14 cellular contexts compared by ENCODE assay signal in genomic region chr4:1981251-1982055, GRCh38. TPM values are rescaled to one million over a fixed set of nuclear protein-coding genes. Genes with fewer than 3 reads are reported as not detected.
DNase-seq lines count a peak whose midpoint lies in the region; ATAC-seq and TF ChIP-seq lines count a peak whose summit lies in the region.
"Had no signal": no experiment of that assay in that cellular context is flagged by ENCODE, and none has a peak within 500 bp of the region (broad histone marks: within the 10 kb centered on the region; RNA-seq: fewer than 3 reads in every experiment).

No MANE protein-coding gene starts in this region.

- RAD21 ChIA-PET in HCT116 (lab: Charles Lee; ENCODE audit: low non-redundant PET in 1 of 2, low total read pairs in 2 of 2, uncharacterized antibody in 2 of 2, unreplicated experiment in 2 of 2), result no interaction called here

- DNase-seq in NCI-H526 (lab: John Stamatoyannopoulos, UW), result peak; percentile 30 to 59
- DNase-seq in NCI-H526 treated with DMSO at 0.1 percent for 48 hours (lab: John Stamatoyannopoulos, UW), result no peak
- DNase-seq in HCT116 (ENCODE audit: low read depth, low spot score), result peak; percentile 12
- peak; percentile 42 for DNase-seq in astrocyte of the hippocampus (ENCODE audit: low read depth, low spot score)
- DNase-seq in mesothelial cell of epicardium (ENCODE audit: low spot score in 2 of 2, unreplicated experiment in 2 of 2), result no peak
- DNase-seq in SKM-1 treated with dmso at 0.1 percent for 144 hours (lab: John Stamatoyannopoulos, UW; ENCODE audit: unreplicated experiment), result no peak
- no peak for DNase-seq in DMS114 treated with DMSO at 0.1 percent for 48 hours (lab: John Stamatoyannopoulos, UW; ENCODE audit: unreplicated experiment)
- DNase-seq: AML-193; kidney glomerular epithelial cell; NCI-H2029 treated with DMSO at 0.1 percent for 48 hours; stimulated activated naive CD4-positive, alpha-beta T cell had no signal

- CTCF ChIA-PET in HCT116 (lab: Charles Lee), result no interaction called here

- peak overlapping the region; percentile 54 for H3K27ac Mint-ChIP-seq in mesothelial cell of epicardium
- H3K27ac Mint-ChIP-seq: dendritic cell treated with granulocyte-macrophage colony-stimulating factor and Interleukin-4, amounts not matched to agents 40 ng/mL and 50 ng/mL, for 4 days had no signal

- TF ChIP-seq POLR2A in HCT116 (IDR thresholded peaks at IDR 0.05; ENCODE audit: borderline replicate concordance, extremely low read depth, insufficient read depth, insufficient read length), result no peak

- H3K4me1 ChIP-seq in HCT116 (ENCODE audit: control insufficient read depth in 1 of 2, insufficient read depth in 2 of 2, low read length in 2 of 2), result peaks cover 4 to 19% of the 10 kb centered on the region in 2 experiments; a peak in 2 of 4 replicates

- no peak overlapping the region for H2AFZ ChIP-seq in HCT116 (ENCODE audit: low read depth, low read length, poor library complexity, severe bottlenecking)

- no peaks in the 10 kb centered on the region for H3K27me3 ChIP-seq in HCT116 (ENCODE audit: insufficient read depth, low read length)
- H3K27me3 ChIP-seq: right atrium auricular region had no signal

- no peaks in the 10 kb centered on the region for H3K27me3 Mint-ChIP-seq in mesothelial cell of epicardium (ENCODE audit: low read depth)
- H3K27me3 Mint-ChIP-seq: dendritic cell treated with granulocyte-macrophage colony-stimulating factor and Interleukin-4, amounts not matched to agents 40 ng/mL and 50 ng/mL, for 4 days had no signal

- H4K20me1 ChIP-seq in HCT116 (ENCODE audit: insufficient read depth), result peaks cover 8% of the 10 kb centered on the region; the same call in 1 of the 2 replicates

- no peak overlapping the region for H3K9ac ChIP-seq in HCT116 (ENCODE audit: low read length)

- TF ChIP-seq CTCF in HCT116 (IDR thresholded peaks at IDR 0.05 in 2 of 3, conservative IDR thresholded peaks at IDR 0.05 in 1 of 3; ENCODE audit: borderline replicate concordance in 1 of 3, insufficient read depth in 1 of 3, low read depth in 2 of 3, low read length in 2 of 3) (no peak), mesothelial cell of epicardium (IDR thresholded peaks at IDR 0.05; ENCODE audit: unreplicated experiment) (no peak)

- POLR2A ChIA-PET in HCT116 (lab: Charles Lee), result no interaction called here

- H3K36me3 Mint-ChIP-seq in mesothelial cell of epicardium, result peaks cover 32% of the 10 kb centered on the region

- BruUV-seq in HCT116 (replicated peaks; lab: Mats Ljungman, UMichigan), result no TSS peak

- no peaks in the 10 kb centered on the region for H3K9me3 Mint-ChIP-seq in mesothelial cell of epicardium
- H3K9me3 Mint-ChIP-seq: dendritic cell treated with granulocyte-macrophage colony-stimulating factor and Interleukin-4, amounts not matched to agents 40 ng/mL and 50 ng/mL, for 4 days had no signal

- peaks cover 38 to 61% of the 10 kb centered on the region in 2 experiments; a peak in 3 of 4 replicates for H3K36me3 ChIP-seq in HCT116 (ENCODE audit: control insufficient read depth in 1 of 2, insufficient read depth in 2 of 2, low read length in 2 of 2)

- no peak overlapping the region for H3K4me2 ChIP-seq in HCT116 (ENCODE audit: low read length)

- no peak overlapping the region for H3K4me3 ChIP-seq in HCT116 (replicated peaks in 1 of 2; ENCODE audit: low read depth in 1 of 2, low read length in 2 of 2)
- H3K4me3 ChIP-seq: right atrium auricular region had no signal

- intact Hi-C loops in HCT116 (cut with micrococcal nuclease), result no loop called here

- H3K79me2 ChIP-seq in HCT116 (ENCODE audit: insufficient read depth, low read length), result peaks cover 24% of the 10 kb centered on the region

- H3K4me1 Mint-ChIP-seq in mesothelial cell of epicardium, result no peaks in the 10 kb centered on the region

- peak; percentile 73 for ATAC-seq in HCT116
- no peak for ATAC-seq in HG03571 (IDR thresholded peaks at IDR 0.05; ENCODE audit: unreplicated experiment)

- H3K9me3 ChIP-seq in HCT116 (ENCODE audit: control insufficient read depth in 1 of 2, insufficient read depth in 1 of 2, low read depth in 1 of 2, low read length in 2 of 2), result no peaks in the 10 kb centered on the region
- H3K9me3 ChIP-seq: right atrium auricular region had no signal

- no peaks in the 10 kb centered on the region for H3K9me2 ChIP-seq in HCT116 (ENCODE audit: insufficient read depth)

- H3K27ac ChIP-seq in HCT116 (ENCODE audit: low read depth, low read length), result peak overlapping the region; percentile 36

- no peak overlapping the region for H3K4me3 Mint-ChIP-seq in mesothelial cell of epicardium
- H3K4me3 Mint-ChIP-seq: dendritic cell treated with granulocyte-macrophage colony-stimulating factor and Interleukin-4, amounts not matched to agents 40 ng/mL and 50 ng/mL, for 4 days had no signal

- no peak for TF ChIP-seq RAD21 in HCT116 (IDR thresholded peaks at IDR 0.05; ENCODE audit: low read depth)

TF ChIP-seq in HCT116, 20 proteins besides CTCF, POLR2A, EP300 and RAD21:
- TF ChIP-seq ZBTB33 (IDR thresholded peaks at IDR 0.05; ENCODE audit: extremely low read depth, insufficient replicate concordance, low read length), result no peak
- no peak for TF ChIP-seq FOSL1 (IDR thresholded peaks at IDR 0.05; ENCODE audit: low read depth)
- no peak for TF ChIP-seq CBX3 (IDR thresholded peaks at IDR 0.05; ENCODE audit: low read depth)
- no peak for TF ChIP-seq ELF1 (IDR thresholded peaks at IDR 0.05; ENCODE audit: borderline replicate concordance, low read depth)
- TF ChIP-seq, protein P1, sequence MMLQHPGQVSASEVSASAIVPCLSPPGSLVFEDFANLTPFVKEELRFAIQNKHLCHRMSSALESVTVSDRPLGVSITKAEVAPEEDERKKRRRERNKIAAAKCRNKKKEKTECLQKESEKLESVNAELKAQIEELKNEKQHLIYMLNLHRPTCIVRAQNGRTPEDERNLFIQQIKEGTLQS (IDR thresholded peaks at IDR 0.05), result no peak
- TF ChIP-seq, protein P2, sequence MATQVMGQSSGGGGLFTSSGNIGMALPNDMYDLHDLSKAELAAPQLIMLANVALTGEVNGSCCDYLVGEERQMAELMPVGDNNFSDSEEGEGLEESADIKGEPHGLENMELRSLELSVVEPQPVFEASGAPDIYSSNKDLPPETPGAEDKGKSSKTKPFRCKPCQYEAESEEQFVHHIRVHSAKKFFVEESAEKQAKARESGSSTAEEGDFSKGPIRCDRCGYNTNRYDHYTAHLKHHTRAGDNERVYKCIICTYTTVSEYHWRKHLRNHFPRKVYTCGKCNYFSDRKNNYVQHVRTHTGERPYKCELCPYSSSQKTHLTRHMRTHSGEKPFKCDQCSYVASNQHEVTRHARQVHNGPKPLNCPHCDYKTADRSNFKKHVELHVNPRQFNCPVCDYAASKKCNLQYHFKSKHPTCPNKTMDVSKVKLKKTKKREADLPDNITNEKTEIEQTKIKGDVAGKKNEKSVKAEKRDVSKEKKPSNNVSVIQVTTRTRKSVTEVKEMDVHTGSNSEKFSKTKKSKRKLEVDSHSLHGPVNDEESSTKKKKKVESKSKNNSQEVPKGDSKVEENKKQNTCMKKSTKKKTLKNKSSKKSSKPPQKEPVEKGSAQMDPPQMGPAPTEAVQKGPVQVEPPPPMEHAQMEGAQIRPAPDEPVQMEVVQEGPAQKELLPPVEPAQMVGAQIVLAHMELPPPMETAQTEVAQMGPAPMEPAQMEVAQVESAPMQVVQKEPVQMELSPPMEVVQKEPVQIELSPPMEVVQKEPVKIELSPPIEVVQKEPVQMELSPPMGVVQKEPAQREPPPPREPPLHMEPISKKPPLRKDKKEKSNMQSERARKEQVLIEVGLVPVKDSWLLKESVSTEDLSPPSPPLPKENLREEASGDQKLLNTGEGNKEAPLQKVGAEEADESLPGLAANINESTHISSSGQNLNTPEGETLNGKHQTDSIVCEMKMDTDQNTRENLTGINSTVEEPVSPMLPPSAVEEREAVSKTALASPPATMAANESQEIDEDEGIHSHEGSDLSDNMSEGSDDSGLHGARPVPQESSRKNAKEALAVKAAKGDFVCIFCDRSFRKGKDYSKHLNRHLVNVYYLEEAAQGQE (IDR thresholded peaks at IDR 0.05; ENCODE audit: low read depth), result no peak
- TF ChIP-seq EZH2 (IDR thresholded peaks at IDR 0.05), result no peak
- TF ChIP-seq TCF7L2 (IDR thresholded peaks at IDR 0.05; ENCODE audit: borderline replicate concordance, extremely low read depth, insufficient read depth, insufficient read length), result no peak
- TF ChIP-seq CEBPB (IDR thresholded peaks at IDR 0.05; ENCODE audit: low read depth), result no peak
- TF ChIP-seq, protein P3, sequence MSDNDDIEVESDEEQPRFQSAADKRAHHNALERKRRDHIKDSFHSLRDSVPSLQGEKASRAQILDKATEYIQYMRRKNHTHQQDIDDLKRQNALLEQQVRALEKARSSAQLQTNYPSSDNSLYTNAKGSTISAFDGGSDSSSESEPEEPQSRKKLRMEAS (IDR thresholded peaks at IDR 0.05), result no peak
- TF ChIP-seq ZNF274 (IDR thresholded peaks at IDR 0.05; ENCODE audit: low read depth, low read length), result no peak
- no peak for TF ChIP-seq SP1 (IDR thresholded peaks at IDR 0.05; ENCODE audit: low read depth)
- no peak for TF ChIP-seq YY1 (IDR thresholded peaks at IDR 0.05; ENCODE audit: extremely low read depth, insufficient replicate concordance, low read depth, low read length)
- TF ChIP-seq ZFX (IDR thresholded peaks at IDR 0.05), result no peak
- no peak for TF ChIP-seq JUND (IDR thresholded peaks at IDR 0.05)
- TF ChIP-seq EZH2phosphoT487 (IDR thresholded peaks at IDR 0.05; ENCODE audit: borderline replicate concordance), result no peak
- TF ChIP-seq EGR1 (IDR thresholded peaks at IDR 0.05; ENCODE audit: low read depth), result no peak
- TF ChIP-seq SIN3A (IDR thresholded peaks at IDR 0.05; ENCODE audit: low read depth), result no peak
- no peak for TF ChIP-seq SRF (IDR thresholded peaks at IDR 0.05; ENCODE audit: low read depth)
- no peak for TF ChIP-seq POLR2AphosphoS5 (IDR thresholded peaks at IDR 0.05; ENCODE audit: low read depth, low read length)

RNA-seq across cellular contexts. Expression of gene NELFA, which starts 27.3 kb away (rescaled TPM):
- 56.1 TPM for total RNA-seq in HCT116 (2021; ENCODE audit: unreplicated experiment)
- polyA plus RNA-seq in HCT116 (2012), result 50.8 and 57.2 TPM in 2 replicates
- total RNA-seq in mesothelial cell of epicardium, result 53.0 to 55.8 TPM (median 55.8 TPM) in 3 replicates

Comparison
In these comparisons a context has a peak if more than half of its experiments do, and no peak if none do; other contexts are left out.
1. DNase-seq: peak in NCI-H526 (2 of 2), HCT116 (single experiment) and astrocyte of the hippocampus (single experiment); none in NCI-H526 treated with DMSO at 0.1 percent for 48 hours (single experiment), mesothelial cell of epicardium (0 of 2), SKM-1 treated with dmso at 0.1 percent for 144 hours (single experiment) and DMS114 treated with DMSO at 0.1 percent for 48 hours (single experiment).